36 cellular contexts compared by ENCODE assay signal in genomic region chr17:13036776-13037175, GRCh38.
"Had no signal": no experiment of that assay in that cellular context is flagged by ENCODE, and none has a peak within 500 bp of the region (broad histone marks: within the 10 kb centered on the region; RNA-seq: fewer than 3 reads in every experiment).

No MANE protein-coding gene starts in this region.

- H3K36me3 Mint-ChIP-seq: activated naive CD8-positive, alpha-beta T cell treated with anti-CD3 and anti-CD28 coated beads for 36 hours; brain; immature natural killer cell; stimulated activated memory B cell treated with anti-CD40 and anti-IgM and Interleukin-4, amounts not matched to agents 10 μg/mL and 1 μg/mL and 100 μg/mL, for 72 hours; T-cell had no signal

- H3K27ac Mint-ChIP-seq: activated CD4-positive, alpha-beta T cell treated with anti-CD3 and anti-CD28 coated beads for 36 hours; activated naive CD4-positive, alpha-beta T cell treated with anti-CD3 and anti-CD28 coated beads for 36 hours; activated naive CD8-positive, alpha-beta T cell treated with anti-CD3 and anti-CD28 coated beads for 36 hours; activated T-helper 1 cell treated with anti-CD3 and anti-CD28 coated beads, Interleukin-12 subunit alpha, Interleukin-12 subunit beta, Interleukin-2, Interleukin-4 antibody, amounts not matched to agents 30 ng/mL and 10 ng/mL and 1 ng/mL, durations not matched to agents 14 hours and 24 hours and 36 hours; brain; immature natural killer cell; mesothelial cell of epicardium; naive B cell; stimulated activated memory B cell treated with anti-CD40 and anti-IgM and Interleukin-4, amounts not matched to agents 10 μg/mL and 1 μg/mL and 100 μg/mL, for 72 hours; stimulated activated naive CD8-positive, alpha-beta T cell treated with anti-CD3 and anti-CD28 coated beads, Interleukin-15, amount 100 ng/mL, for 72 hours; T-cell; T-helper 2 cell treated with Interferon-gamma antibody and Interleukin-4, amounts not matched to agents 5 μg/mL and 100 μg/mL, for 36 hours had no signal

- H3K4me3 Mint-ChIP-seq: activated CD4-positive, alpha-beta T cell treated with anti-CD3 and anti-CD28 coated beads for 36 hours; activated naive CD4-positive, alpha-beta T cell treated with anti-CD3 and anti-CD28 coated beads for 36 hours; activated naive CD8-positive, alpha-beta T cell treated with anti-CD3 and anti-CD28 coated beads for 36 hours; activated T-helper 1 cell treated with anti-CD3 and anti-CD28 coated beads, Interleukin-12 subunit alpha, Interleukin-12 subunit beta, Interleukin-2, Interleukin-4 antibody, amounts not matched to agents 30 ng/mL and 10 ng/mL and 1 ng/mL, durations not matched to agents 14 hours and 24 hours and 36 hours; brain; immature natural killer cell; mesothelial cell of epicardium; naive B cell; neural crest cell; stimulated activated memory B cell treated with anti-CD40 and anti-IgM and Interleukin-4, amounts not matched to agents 10 μg/mL and 1 μg/mL and 100 μg/mL, for 72 hours; stimulated activated naive CD8-positive, alpha-beta T cell treated with anti-CD3 and anti-CD28 coated beads, Interleukin-15, amount 100 ng/mL, for 72 hours; T-cell; T-helper 2 cell treated with Interferon-gamma antibody and Interleukin-4, amounts not matched to agents 5 μg/mL and 100 μg/mL, for 36 hours had no signal

- H3K27me3 Mint-ChIP-seq: activated naive CD8-positive, alpha-beta T cell treated with anti-CD3 and anti-CD28 coated beads for 36 hours had no signal

- H3K36me3 ChIP-seq: ascending aorta, esophagus squamous epithelium, gastroesophageal sphincter, pancreas, prostate gland, thyroid gland, upper lobe of right lung had no signal

- H3K4me3 ChIP-seq: ascending aorta, esophagus squamous epithelium, gastroesophageal sphincter, pancreas, prostate gland, smooth muscle cell, thyroid gland, upper lobe of right lung had no signal

- H3K4me1 Mint-ChIP-seq: activated CD4-positive, alpha-beta T cell treated with anti-CD3 and anti-CD28 coated beads for 36 hours; brain; stimulated activated naive CD8-positive, alpha-beta T cell treated with anti-CD3 and anti-CD28 coated beads, Interleukin-15, amount 100 ng/mL, for 72 hours had no signal

- H3K4me1 ChIP-seq: ascending aorta, esophagus squamous epithelium, gastroesophageal sphincter, pancreas, prostate gland, thyroid gland, upper lobe of right lung had no signal

- DNase-seq: activated CD4-positive, alpha-beta T cell treated with anti-CD3 and anti-CD28 coated beads for 36 hours; activated CD4-positive, alpha-beta T cell treated with anti-CD3 and anti-CD28 coated beads, Interleukin-2, amount 50 U/mL, for 4 hours; activated CD4-positive, CD25-positive, alpha-beta regulatory T cell; activated CD8-positive, alpha-beta memory T cell treated with anti-CD3 and anti-CD28 coated beads for 24 hours; activated effector memory CD4-positive, alpha-beta T cell treated with anti-CD3 and anti-CD28 coated beads, Interleukin-2, amount 50 U/mL, for 16 hours; activated naive CD4-positive, alpha-beta T cell treated with anti-CD3 and anti-CD28 coated beads for 36 hours; activated naive CD8-positive, alpha-beta T cell treated with anti-CD3 and anti-CD28 coated beads for 36 hours; central memory CD4-positive, alpha-beta T cell; effector CD8-positive, alpha-beta T cell; esophagus squamous epithelium; head of caudate nucleus; hippocampal formation; immature natural killer cell; naive B cell; nucleus accumbens; pancreas; retina; stimulated activated CD4-positive, alpha-beta T cell treated with anti-CD3 and anti-CD28 coated beads, Interleukin-1b, Interleukin-23, amount 100 ng/mL, for 48 hours; stimulated activated CD4-positive, alpha-beta T cell treated with anti-CD3 and anti-CD28 coated beads, Interleukin-4, amount 100 ng/mL, for 4 hours; stimulated activated CD8-positive, alpha-beta memory T cell treated with anti-CD3 and anti-CD28 coated beads, Interleukin-4, amount 100 ng/mL, for 48 hours; stimulated activated naive CD8-positive, alpha-beta T cell treated with anti-CD3 and anti-CD28 coated beads, Interleukin-15, amount 100 ng/mL, for 72 hours; T-cell; thyroid gland; upper lobe of right lung had no signal

- ATAC-seq: activated CD4-positive, alpha-beta T cell treated with anti-CD3 and anti-CD28 coated beads for 36 hours; gastroesophageal sphincter; pancreas; sciatic nerve; stimulated activated memory B cell treated with anti-CD40 and anti-IgM and Interleukin-4, amounts not matched to agents 10 μg/mL and 1 μg/mL and 100 μg/mL, for 72 hours; stimulated activated naive CD8-positive, alpha-beta T cell treated with anti-CD3 and anti-CD28 coated beads, Interleukin-15, amount 100 ng/mL, for 72 hours; T-cell; upper lobe of right lung had no signal

- H3K27ac ChIP-seq: ascending aorta, epithelial cell of prostate, esophagus squamous epithelium, gastroesophageal sphincter, pancreas, prostate gland, thyroid gland, upper lobe of right lung had no signal

- H3K9me3 ChIP-seq: pancreas, prostate gland, thyroid gland, upper lobe of right lung had no signal

- H3K27me3 ChIP-seq: ascending aorta, pancreas, thyroid gland, upper lobe of right lung had no signal
